20 cellular contexts compared by ENCODE assay signal in the genomic region with DNA sequence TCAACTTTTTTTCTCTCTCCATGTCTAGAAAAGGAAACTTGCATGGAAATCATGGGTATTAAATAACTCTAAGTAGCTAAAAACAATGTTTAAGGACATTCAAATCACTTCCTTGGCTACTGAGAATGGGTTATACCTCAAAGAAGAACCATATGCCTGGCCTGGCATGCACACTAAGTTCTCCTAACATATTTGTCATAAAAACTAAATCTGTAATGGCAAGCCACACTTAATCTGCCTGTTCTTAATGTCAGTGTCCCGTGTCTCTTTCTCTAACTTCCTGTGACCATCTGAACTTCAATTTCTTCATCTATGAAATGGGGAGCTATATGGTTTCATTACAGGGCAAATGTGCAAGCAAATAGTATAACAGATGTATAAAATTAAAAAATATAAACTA. TPM values are rescaled to one million over a fixed set of nuclear protein-coding genes. Genes with fewer than 3 reads are reported as not detected.
"Had no signal": no experiment of that assay in that cellular context is flagged by ENCODE, and none has a peak within 500 bp of the region (broad histone marks: within the 10 kb centered on the region; RNA-seq: fewer than 3 reads in every experiment).

No MANE protein-coding gene starts in this region.

- DNase-seq: IMR-90, Karpas-422, KG1, MG63, NCI-H1092, NCI-H1105 treated with DMSO at 0.1 percent for 48 hours, NCI-H1417 treated with DMSO at 0.1 percent for 48 hours, NCI-H146, NCI-H1930, NCI-H2081, NCI-H2227 treated with DMSO at 0.1 percent for 48 hours, NCI-H510A treated with DMSO at 0.1 percent for 48 hours, NCI-H69, NCI-H774, Right ventricle myocardium superior, RPMI8226, SIG-M5 had no signal

- H3K9me3 ChIP-seq: MG63, SJSA1 had no signal

- H3K27me3 ChIP-seq: MG63, SJSA1 had no signal

- H3K4me3 ChIP-seq: MG63, SJSA1, SK-N-MC had no signal

- H3K4me1 ChIP-seq: SJSA1 had no signal

- H3K36me3 ChIP-seq: MG63, SJSA1 had no signal

- H3K27ac ChIP-seq: SJSA1, SK-N-MC had no signal

RNA-seq across cellular contexts. Expression of gene PDE1A, which starts 11.1 kb away (rescaled TPM):
- total RNA-seq: HT-29, SJSA1 had no signal
